ENCODE assay signal across 17 cellular contexts in genomic region chr7:45387837-45388236, GRCh38.
"Had no signal": no experiment of that assay in that cellular context is flagged by ENCODE, and none has a peak within 500 bp of the region (broad histone marks: within the 10 kb centered on the region; RNA-seq: fewer than 3 reads in every experiment).

No MANE protein-coding gene starts in this region.

- H3K27ac Mint-ChIP-seq: memory B cell; mesothelial cell of epicardium; natural killer cell; stimulated activated naive B cell treated with anti-CD40 and anti-IgM and Interleukin-4, amounts not matched to agents 10 μg/mL and 1 μg/mL and 100 μg/mL, for 72 hours; type B pancreatic cell had no signal

- ATAC-seq: left lung; natural killer cell; stimulated activated naive B cell treated with anti-CD40 and anti-IgM and Interleukin-4, amounts not matched to agents 10 μg/mL and 1 μg/mL and 100 μg/mL, for 72 hours had no signal

- H3K36me3 Mint-ChIP-seq: memory B cell; mesothelial cell of epicardium; natural killer cell; stimulated activated naive B cell treated with anti-CD40 and anti-IgM and Interleukin-4, amounts not matched to agents 10 μg/mL and 1 μg/mL and 100 μg/mL, for 72 hours; type B pancreatic cell had no signal

- H3K36me3 ChIP-seq: left lung, lower lobe of right lung, thyroid gland, uterus had no signal

- H3K27ac ChIP-seq: coronary artery, left lung, lower lobe of right lung, thyroid gland, uterus had no signal

- DNase-seq: effector CD8-positive, alpha-beta T cell; glutamatergic neuron; left lung; lower lobe of right lung; natural killer cell; posterior cingulate gyrus; small intestine; stimulated activated CD4-positive, alpha-beta T cell treated with anti-CD3 and anti-CD28 coated beads, Interleukin-4, amount 100 ng/mL, for 1 hour; stimulated activated CD8-positive, alpha-beta memory T cell treated with anti-CD3 and anti-CD28 coated beads, Interleukin-4, amount 100 ng/mL, for 48 hours; stimulated activated naive B cell treated with anti-CD40 and anti-IgM and Interleukin-4, amounts not matched to agents 10 μg/mL and 1 μg/mL and 100 μg/mL, for 72 hours; thyroid gland; uterus had no signal

- H3K27me3 ChIP-seq: thyroid gland, uterus had no signal

- H3K4me1 ChIP-seq: left lung, lower lobe of right lung, thyroid gland, uterus had no signal

- H3K4me3 Mint-ChIP-seq: memory B cell; mesothelial cell of epicardium; natural killer cell; neural crest cell; stimulated activated naive B cell treated with anti-CD40 and anti-IgM and Interleukin-4, amounts not matched to agents 10 μg/mL and 1 μg/mL and 100 μg/mL, for 72 hours; type B pancreatic cell had no signal

- H3K9me3 Mint-ChIP-seq: natural killer cell, type B pancreatic cell had no signal

- H3K9me3 ChIP-seq: lower lobe of right lung, thyroid gland, uterus had no signal

- H3K4me3 ChIP-seq: coronary artery, left lung, lower lobe of right lung, thyroid gland, uterus had no signal

- H3K27me3 Mint-ChIP-seq: type B pancreatic cell had no signal

- H3K4me1 Mint-ChIP-seq: memory B cell; mesothelial cell of epicardium; natural killer cell; stimulated activated naive B cell treated with anti-CD40 and anti-IgM and Interleukin-4, amounts not matched to agents 10 μg/mL and 1 μg/mL and 100 μg/mL, for 72 hours had no signal
